Comparison of ENCODE assay signal across 8 cellular contexts in genomic region chr12:52036587-52037171, GRCh38. TPM values are rescaled to one million over a fixed set of nuclear protein-coding genes. Genes with fewer than 3 reads are reported as not detected.
DNase-seq lines count a peak whose midpoint lies in the region; ATAC-seq and TF ChIP-seq lines count a peak whose summit lies in the region.

No MANE protein-coding gene starts in this region.

- H3K4me3 ChIP-seq in ACC112 (ENCODE audit: low read depth, low read length) (peak overlapping the region; percentile 71), HL-60 (replicated peaks; ENCODE audit: insufficient read depth, low read length) (peak overlapping the region; percentile 61), RWPE2 (ENCODE audit: severe bottlenecking) (peak overlapping the region; percentile 50), testis (peak overlapping the region in 1 of 2 donors; percentile 27)

- peaks cover 28% of the 10 kb centered on the region for H3K4me1 ChIP-seq in ACC112 (ENCODE audit: control insufficient read depth, insufficient read depth, low read length, unreplicated experiment)
- H3K4me1 ChIP-seq in RWPE2 (ENCODE audit: insufficient read depth, poor library complexity, severe bottlenecking): peaks cover 6% of the 10 kb centered on the region
- peaks cover 55% of the 10 kb centered on the region for H3K4me1 ChIP-seq in testis

- H3K79me2 ChIP-seq in ACC112 (ENCODE audit: control insufficient read depth, insufficient read depth, low read length, unreplicated experiment): no peaks in the 10 kb centered on the region

- no peaks in the 10 kb centered on the region for H3K36me3 ChIP-seq in ACC112 (ENCODE audit: insufficient read depth, low read length)
- H3K36me3 ChIP-seq in RWPE2 (ENCODE audit: low read depth): no peaks in the 10 kb centered on the region
- H3K36me3 ChIP-seq in testis (ENCODE audit: low read depth, missing control alignments): no peaks in the 10 kb centered on the region

- H3K27ac ChIP-seq in ACC112 (ENCODE audit: low read depth, low read length) (peak overlapping the region; percentile 38; the same call in 1 of the 2 replicates), HL-60 (replicated peaks) (no peak overlapping the region), RWPE2 (ENCODE audit: poor library complexity, severe bottlenecking) (no peak overlapping the region), testis (peak overlapping the region; percentile 87 to 95)

- intact Hi-C loops in testis (cut with DNase I; ENCODE audit: low total_unique reads): no loop called here

- WGBS in testis, 2 donors: 7 to 11% methylated on average over 29 to 52 of the region's 53 CpGs

- TF ChIP-seq CTCF in HL-60 (IDR thresholded peaks at IDR 0.05; ENCODE audit: insufficient read depth, low read length) (no peak), RWPE2 (IDR thresholded peaks at IDR 0.05; ENCODE audit: poor library complexity, severe bottlenecking) (no peak), testis (IDR thresholded peaks at IDR 0.05) (no peak)

- H3K27me3 ChIP-seq in ACC112 (ENCODE audit: insufficient read depth, low read length): no peaks in the 10 kb centered on the region; the same call in 1 of the 2 replicates
- H3K27me3 ChIP-seq in HL-60 (ENCODE audit: insufficient read depth, poor library complexity, severe bottlenecking): peaks cover 3% of the 10 kb centered on the region
- H3K27me3 ChIP-seq in RWPE2 (ENCODE audit: insufficient read depth, poor library complexity, severe bottlenecking): no peaks in the 10 kb centered on the region
- no peaks in the 10 kb centered on the region for H3K27me3 ChIP-seq in testis

- H2AFZ ChIP-seq in ACC112 (ENCODE audit: low read length, unreplicated experiment): no peak overlapping the region

- in situ Hi-C loops in GM18951 (cut with MboI; ENCODE audit: low sequenced_read_pairs, unreplicated experiment): no loop called here

- H3K9me3 ChIP-seq in RWPE2 (ENCODE audit: severe bottlenecking) (no peaks in the 10 kb centered on the region), testis (no peaks in the 10 kb centered on the region)

- TF ChIP-seq POLR2A in GM18951 (IDR thresholded peaks at IDR 0.05; ENCODE audit: extremely low read depth, insufficient read depth, insufficient read length) (peak; percentile 15), testis (IDR thresholded peaks at IDR 0.05) (no peak)

- peak; percentile 54 for DNase-seq in HL-60 (ENCODE audit: low read depth in 1 of 2, low spot score in 1 of 2)
- no peak for DNase-seq in RWPE2 (ENCODE audit: low spot score)
- peak; percentile 75 for DNase-seq in activated naive CD4-positive, alpha-beta T cell treated with anti-CD3 and anti-CD28 coated beads, Interleukin-2, amount 50 U/mL, for 16 hours
- DNase-seq in globus pallidus (ENCODE audit: low spot score): peak; percentile 77
- DNase-seq in nucleus accumbens (lab: John Stamatoyannopoulos, UW): peak in 53 of 56 donors; percentile 16 to 91 (median 71)
- peak; percentile 94 for DNase-seq in testis

- ATAC-seq in RWPE2 (ENCODE audit: low read depth): peak; percentile 37

RNA-seq across cellular contexts. Expression of gene NR4A1, which starts 14.6 kb away (rescaled TPM):
- 10 to 100 TPM; 55.1 to 88.5 TPM for total RNA-seq in testis
- 41.5 TPM for polyA plus RNA-seq in testis (ENCODE audit: insufficient read depth, low read depth, low replicate concordance)

RNA-seq across cellular contexts. Expression of gene TAMALIN, which starts 29.9 kb away (rescaled TPM):
- 10 to 100 TPM in 1 of 2 donors, 1 to 10 TPM in 1; 8.9 to 10.4 TPM for total RNA-seq in testis
- polyA plus RNA-seq in testis (ENCODE audit: insufficient read depth, low read depth, low replicate concordance): 7.7 TPM

RNA-seq across cellular contexts. Expression of gene ATG101, which starts 33.1 kb away (rescaled TPM):
- 10 to 100 TPM; 52.6 to 64.5 TPM for total RNA-seq in testis
- 64.5 TPM for polyA plus RNA-seq in testis (ENCODE audit: insufficient read depth, low read depth, low replicate concordance)

RNA-seq across cellular contexts. Expression of gene SMIM41, which starts 42.8 kb away (rescaled TPM):
- total RNA-seq in testis: 10 to 100 TPM; 15.6 to 21.7 TPM
- 2.6 TPM for polyA plus RNA-seq in testis (ENCODE audit: insufficient read depth, low read depth, low replicate concordance)

Comparison
In these comparisons a context has a peak if more than half of its experiments do, and no peak if none do; other contexts are left out.
1. H3K27ac ChIP-seq: peak in ACC112 (single experiment) and testis (2 of 2); none in HL-60 (single experiment) and RWPE2 (single experiment).